23 cellular contexts compared by ENCODE assay signal in genomic region chr1:62117416-62117815, GRCh38.
"Had no signal": no experiment of that assay in that cellular context is flagged by ENCODE, and none has a peak within 500 bp of the region (broad histone marks: within the 10 kb centered on the region; RNA-seq: fewer than 3 reads in every experiment).

No MANE protein-coding gene starts in this region.

- H3K9ac ChIP-seq: KMS-11 had no signal

- H3K27ac ChIP-seq: body of pancreas, KMS-11 had no signal

- DNase-seq: activated CD4-positive, alpha-beta T cell treated with anti-CD3 and anti-CD28 coated beads for 48 hours; activated CD4-positive, alpha-beta T cell treated with anti-CD3 and anti-CD28 coated beads, Interleukin-2, amount 50 U/mL, for 4 hours; activated CD4-positive, CD25-positive, alpha-beta regulatory T cell treated with anti-CD3 and anti-CD28 coated beads, Interleukin-2, amount 50 U/mL, for 72 hours; activated CD8-positive, alpha-beta memory T cell treated with anti-CD3 and anti-CD28 coated beads, Interleukin-2, amount 50 U/mL, for 48 hours; activated CD8-positive, alpha-beta T cell treated with anti-CD3 and anti-CD28 coated beads, Interleukin-2, amount 10 ng/mL, durations not matched to agents 7 days and 5 days; activated naive CD4-positive, alpha-beta T cell; activated T-cell treated with anti-CD3 and anti-CD28 coated beads, Interleukin-2, amount 50 U/mL, for 1 hour; aorta; body of pancreas; central memory CD4-positive, alpha-beta T cell; MG63; MV-4-11; NCI-H1092 treated with DMSO at 0.1 percent for 48 hours; NCI-H1436 treated with DMSO at 0.1 percent for 48 hours; NCI-H187 treated with DMSO at 0.1 percent for 48 hours; NCI-H2081 treated with DMSO at 0.1 percent for 48 hours; NCI-H345; NCI-H510A; NCI-H526 treated with DMSO at 0.1 percent for 48 hours; RPMI8226 had no signal

- H3K4me2 ChIP-seq: KMS-11 had no signal

- H3K36me3 ChIP-seq: MG63 had no signal

- H3K4me1 ChIP-seq: body of pancreas had no signal

- H3K9me3 ChIP-seq: body of pancreas, MG63 had no signal

- H3K27me3 ChIP-seq: body of pancreas, MG63 had no signal

- H3K4me3 ChIP-seq: body of pancreas, MG63 had no signal

- ATAC-seq: activated CD8-positive, alpha-beta T cell treated with anti-CD3 and anti-CD28 coated beads, Interleukin-2, amount 10 ng/mL, durations not matched to agents 7 days and 5 days; body of pancreas; Right ventricle myocardium inferior had no signal

- FAIRE-seq: bronchial epithelial cell had no signal
